Comparison of ENCODE assay signal across 8 cellular contexts in genomic region chr10:72337039-72337629, GRCh38. TPM values are rescaled to one million over a fixed set of nuclear protein-coding genes. Genes with fewer than 3 reads are reported as not detected.
DNase-seq lines count a peak whose midpoint lies in the region; ATAC-seq and TF ChIP-seq lines count a peak whose summit lies in the region.

No MANE protein-coding gene starts in this region.

- H3K4me3 Mint-ChIP-seq in activated naive CD8-positive, alpha-beta T cell treated with anti-CD3 and anti-CD28 coated beads, Interleukin-2, amount 50 U/mL, for 24 hours, result no peak overlapping the region

- H3K4me1 Mint-ChIP-seq in activated naive CD8-positive, alpha-beta T cell treated with anti-CD3 and anti-CD28 coated beads, Interleukin-2, amount 50 U/mL, for 24 hours, result peaks cover 66% of the 10 kb centered on the region

- intact Hi-C loops in posterior vena cava (cut with DNase I), result loop anchor here (5.0 to 10.0 kb wide), 5 partner anchors 112 to 382 kb away; partner anchors contain the start of genes ANAPC16 (in 1 of the 2), ASCC1 (in 1 of the 2) and CHST3 (in 1 of the 2)

- DNase-seq in COR-L47 (lab: John Stamatoyannopoulos, UW) (peak; percentile 50), SJCRH30 (peak; percentile 81 to 90), cardiac muscle cell (ENCODE audit: low read depth in 1 of 2, low spot score in 1 of 2) (peak; percentile 78 to 86), posterior vena cava (ENCODE audit: low spot score) (peak; percentile 95)
- DNase-seq in activated naive CD8-positive, alpha-beta T cell treated with anti-CD3 and anti-CD28 coated beads, Interleukin-2, amount 50 U/mL, for 24 hours, result peak; percentile 82

- peak; percentile 96 for TF ChIP-seq CTCF in cardiac muscle cell (IDR thresholded peaks at IDR 0.05; ENCODE audit: low read depth, low read length)

- peaks cover 22% of the 10 kb centered on the region for H3K36me3 ChIP-seq in SJCRH30
- peaks cover 13% of the 10 kb centered on the region for H3K36me3 ChIP-seq in cardiac muscle cell

- TF ChIP-seq EP300 in Ishikawa (IDR thresholded peaks at IDR 0.05; ENCODE audit: borderline replicate concordance), result no peak

- H3K4me3 ChIP-seq in SJCRH30 (no peak overlapping the region), cardiac muscle cell (no peak overlapping the region)

- H3K27me3 ChIP-seq in SJCRH30 (no peaks in the 10 kb centered on the region), cardiac muscle cell (no peaks in the 10 kb centered on the region)

- no peaks in the 10 kb centered on the region for H3K27me3 Mint-ChIP-seq in activated naive CD8-positive, alpha-beta T cell treated with anti-CD3 and anti-CD28 coated beads, Interleukin-2, amount 50 U/mL, for 24 hours

- no peaks in the 10 kb centered on the region for H3K9me3 ChIP-seq in SJCRH30 (replicated peaks)
- no peaks in the 10 kb centered on the region for H3K9me3 ChIP-seq in cardiac muscle cell (ENCODE audit: low read depth)

- peak; percentile 92 for TF ChIP-seq RAD21 in Ishikawa (IDR thresholded peaks at IDR 0.05; ENCODE audit: low read depth)

- no peak for ATAC-seq in activated naive CD8-positive, alpha-beta T cell treated with anti-CD3 and anti-CD28 coated beads, Interleukin-2, amount 50 U/mL, for 24 hours
- no peak for ATAC-seq in HG02642 (IDR thresholded peaks at IDR 0.05; ENCODE audit: poor library complexity, unreplicated experiment)
- no peak for ATAC-seq in HG03432 (IDR thresholded peaks at IDR 0.05; ENCODE audit: unreplicated experiment)

- H3K27ac ChIP-seq in SJCRH30 (peak overlapping the region; percentile 96; the same call in 1 of the 2 replicates), cardiac muscle cell (no peak overlapping the region)

- H3K36me3 Mint-ChIP-seq in activated naive CD8-positive, alpha-beta T cell treated with anti-CD3 and anti-CD28 coated beads, Interleukin-2, amount 50 U/mL, for 24 hours (ENCODE audit: low read depth), result peaks cover 38% of the 10 kb centered on the region

- H3K4me1 ChIP-seq in SJCRH30 (peaks cover 44% of the 10 kb centered on the region), cardiac muscle cell (ENCODE audit: low read depth) (peaks cover 18% of the 10 kb centered on the region)

- H3K27ac Mint-ChIP-seq in activated naive CD8-positive, alpha-beta T cell treated with anti-CD3 and anti-CD28 coated beads, Interleukin-2, amount 50 U/mL, for 24 hours, result peak overlapping the region; percentile 64

- H3K9me3 Mint-ChIP-seq in activated naive CD8-positive, alpha-beta T cell treated with anti-CD3 and anti-CD28 coated beads, Interleukin-2, amount 50 U/mL, for 24 hours, result no peaks in the 10 kb centered on the region

TF ChIP-seq in Ishikawa, 13 proteins besides CTCF, POLR2A, EP300 and RAD21:
- TF ChIP-seq EGR1 (IDR thresholded peaks at IDR 0.05) (no peak), FOXM1 (IDR thresholded peaks at IDR 0.05; ENCODE audit: borderline replicate concordance, low read depth) (no peak), USF1 (IDR thresholded peaks at IDR 0.05) (no peak), TAF1 (IDR thresholded peaks at IDR 0.05; ENCODE audit: low read depth) (no peak), NFIC (IDR thresholded peaks at IDR 0.05) (peak; percentile 80), REST (IDR thresholded peaks at IDR 0.05; ENCODE audit: low read depth) (no peak), ZBTB7A (IDR thresholded peaks at IDR 0.05; ENCODE audit: low read depth) (0 out of 2 replicates have a peak, but pooled peaks have one; percentile 62), YY1 (IDR thresholded peaks at IDR 0.05; ENCODE audit: low read depth) (0 out of 2 replicates have a peak, but pooled peaks have one; percentile 8), TCF12 (IDR thresholded peaks at IDR 0.05; ENCODE audit: low read depth) (no peak), MAX (IDR thresholded peaks at IDR 0.05) (no peak; the same call in 1 of the 2 replicates), CEBPB (IDR thresholded peaks at IDR 0.05) (no peak), TEAD4 (IDR thresholded peaks at IDR 0.05) (0 out of 2 replicates have a peak, but pooled peaks have one; percentile 6), CREB1 (IDR thresholded peaks at IDR 0.05; ENCODE audit: low read depth) (no peak)
TF ChIP-seq in Ishikawa: peak in this region for 4.

RNA-seq across cellular contexts. Expression of gene DNAJB12, which starts 17.6 kb away (rescaled TPM):
- total RNA-seq in SJCRH30 (2014; rRNA removed; shearing (Covaris generic)), result 20.8 and 22.3 TPM in 2 replicates
- total RNA-seq in cardiac muscle cell (29.3 and 32.0 TPM in 2 replicates), posterior vena cava (10 to 100 TPM; 25.3 to 26.4 TPM)
- polyA plus RNA-seq in cardiac muscle cell, result 23.8 and 34.2 TPM in 2 replicates
